ENCODE assay signal across 29 cellular contexts in genomic region chr7:70684173-70684572, GRCh38.
"Had no signal": no experiment of that assay in that cellular context is flagged by ENCODE, and none has a peak within 500 bp of the region (broad histone marks: within the 10 kb centered on the region; RNA-seq: fewer than 3 reads in every experiment).

No MANE protein-coding gene starts in this region.

- H3K27ac Mint-ChIP-seq: mesothelial cell of epicardium; natural killer cell; nephron progenitor cell; neural progenitor cell; progenitor cell of endocrine pancreas; stimulated activated effector memory CD8-positive, alpha-beta T cell treated with anti-CD3 and anti-CD28 coated beads, Interleukin-12 subunit alpha, Interleukin-12 subunit beta, amount 100 ng/mL, for 72 hours; stimulated activated naive CD8-positive, alpha-beta T cell treated with anti-CD3 and anti-CD28 coated beads, Interleukin-15, Interleukin-2, amounts not matched to agents 100 ng/mL and 50 ng/mL, for 24 hours; type B pancreatic cell had no signal

- DNase-seq: hypothalamus; immature natural killer cell; kidney; left colon; left lung; lower lobe of right lung; mammary epithelial cell; mesendoderm; naive B cell; natural killer cell; nephron progenitor cell; ovary; sigmoid colon; small intestine; spleen; stimulated activated CD4-positive, alpha-beta T cell treated with anti-CD3 and anti-CD28 coated beads, Interleukin-4, amount 100 ng/mL, for 24 hours; stimulated activated naive CD4-positive, alpha-beta T cell; tibial artery; uterus had no signal

- H3K9ac ChIP-seq: neural progenitor cell had no signal

- ATAC-seq: left colon; left lung; lower lobe of right lung; natural killer cell; stimulated activated effector memory CD8-positive, alpha-beta T cell treated with anti-CD3 and anti-CD28 coated beads, Interleukin-12 subunit alpha, Interleukin-12 subunit beta, amount 100 ng/mL, for 72 hours had no signal

- H3K27me3 Mint-ChIP-seq: naive B cell; stimulated activated naive CD8-positive, alpha-beta T cell treated with anti-CD3 and anti-CD28 coated beads, Interleukin-15, Interleukin-2, amounts not matched to agents 100 ng/mL and 50 ng/mL, for 24 hours had no signal

- H3K9me3 Mint-ChIP-seq: immature natural killer cell; mesothelial cell of epicardium; naive B cell; natural killer cell; nephron progenitor cell; neural progenitor cell; stimulated activated effector memory CD8-positive, alpha-beta T cell treated with anti-CD3 and anti-CD28 coated beads, Interleukin-12 subunit alpha, Interleukin-12 subunit beta, amount 100 ng/mL, for 72 hours; stimulated activated naive CD8-positive, alpha-beta T cell treated with anti-CD3 and anti-CD28 coated beads, Interleukin-15, Interleukin-2, amounts not matched to agents 100 ng/mL and 50 ng/mL, for 24 hours; type B pancreatic cell had no signal

- H3K36me3 Mint-ChIP-seq: immature natural killer cell, mesothelial cell of epicardium, naive B cell, natural killer cell had no signal

- H3K4me3 ChIP-seq: left lung, lower lobe of right lung, neural progenitor cell, ovary, right atrium auricular region, sigmoid colon, spleen, suprapubic skin, thoracic aorta, tibial artery, uterus had no signal

- H3K4me2 ChIP-seq: neural progenitor cell had no signal

- H2AFZ ChIP-seq: neural progenitor cell had no signal

- H3K36me3 ChIP-seq: left lung, lower lobe of right lung, neural progenitor cell, ovary, right atrium auricular region, sigmoid colon, spleen, suprapubic skin, thoracic aorta, tibial artery, uterus had no signal

- H3K27ac ChIP-seq: left lung, lower lobe of right lung, neural progenitor cell, ovary, right atrium auricular region, sigmoid colon, spleen, suprapubic skin, thoracic aorta, tibial artery, uterus had no signal

- H3K4me3 Mint-ChIP-seq: immature natural killer cell; mesothelial cell of epicardium; natural killer cell; nephron progenitor cell; neural progenitor cell; stimulated activated effector memory CD8-positive, alpha-beta T cell treated with anti-CD3 and anti-CD28 coated beads, Interleukin-12 subunit alpha, Interleukin-12 subunit beta, amount 100 ng/mL, for 72 hours; stimulated activated naive CD8-positive, alpha-beta T cell treated with anti-CD3 and anti-CD28 coated beads, Interleukin-15, Interleukin-2, amounts not matched to agents 100 ng/mL and 50 ng/mL, for 24 hours; type B pancreatic cell had no signal

- H3K27me3 ChIP-seq: left lung, ovary, right atrium auricular region, sigmoid colon, spleen, suprapubic skin, tibial artery, uterus had no signal

- H3K4me1 ChIP-seq: left lung, lower lobe of right lung, right atrium auricular region, sigmoid colon, uterus had no signal

- H3K9me3 ChIP-seq: left lung, lower lobe of right lung, ovary, right atrium auricular region, sigmoid colon, spleen, suprapubic skin, thoracic aorta, tibial artery, uterus had no signal

- FAIRE-seq: islet of Langerhans, kidney, small intestine had no signal
